Comparison of ENCODE assay signal across 33 cellular contexts in genomic region chr3:62363275-62363674, GRCh38. TPM values are rescaled to one million over a fixed set of nuclear protein-coding genes. Genes with fewer than 3 reads are reported as not detected.
"Had no signal": no experiment of that assay in that cellular context is flagged by ENCODE, and none has a peak within 500 bp of the region (broad histone marks: within the 10 kb centered on the region; RNA-seq: fewer than 3 reads in every experiment).

No MANE protein-coding gene starts in this region.

- H3K36me3 ChIP-seq: brain microvascular endothelial cell, esophagus squamous epithelium, pancreas, prostate gland, spleen, transverse colon had no signal

- ATAC-seq: activated CD8-positive, alpha-beta T cell treated with anti-CD3 and anti-CD28 coated beads for 36 hours; activated T-cell treated with anti-CD3 and anti-CD28 coated beads, Interleukin-2, amount 50 U/mL, for 4 hours; activated T-helper 17 cell treated with anti-CD3 and anti-CD28 coated beads, Interleukin-2, amount 50 U/mL, for 72 hours; left colon; pancreas; stimulated activated naive CD8-positive, alpha-beta T cell treated with anti-CD3 and anti-CD28 coated beads, Interleukin-15, Interleukin-2, amounts not matched to agents 100 U/mL and 50 U/mL, for 24 hours; T-helper 17 cell had no signal

- H3K4me1 ChIP-seq: pancreas, prostate gland, testis, transverse colon had no signal

- H3K27ac ChIP-seq: brain microvascular endothelial cell, esophagus squamous epithelium, pancreas, prostate gland, spleen, testis, transverse colon had no signal

- H3K9me3 ChIP-seq: esophagus squamous epithelium, pancreas, prostate gland, spleen, testis, transverse colon had no signal

- H3K4me3 ChIP-seq: esophagus squamous epithelium, pancreas, prostate gland, spleen, testis, transverse colon had no signal

- FAIRE-seq: astrocyte, frontal cortex, islet of Langerhans, pancreas had no signal

- DNase-seq: activated CD4-positive, alpha-beta T cell treated with anti-CD3 and anti-CD28 coated beads for 1 hour; activated CD4-positive, alpha-beta T cell treated with anti-CD3 and anti-CD28 coated beads, Interleukin-2, amount 50 U/mL, for 1 hour; activated CD8-positive, alpha-beta T cell treated with anti-CD3 and anti-CD28 coated beads for 36 hours; activated gamma-delta T cell treated with Interleukin-2 at 50 U/mL for 16 hours; activated naive CD4-positive, alpha-beta T cell treated with anti-CD3 and anti-CD28 coated beads, Interleukin-2, amount 50 U/mL, for 16 hours; activated T-cell treated with anti-CD3 and anti-CD28 coated beads, Interleukin-2, amount 50 U/mL, for 4 hours; amniotic stem cell; brain microvascular endothelial cell; caudate nucleus; endodermal cell; esophagus squamous epithelium; glutamatergic neuron; left colon; naive B cell; nucleus accumbens; pancreas; retina; spleen; stimulated activated naive CD8-positive, alpha-beta T cell treated with anti-CD3 and anti-CD28 coated beads, Interleukin-15, Interleukin-2, amounts not matched to agents 100 U/mL and 50 U/mL, for 24 hours; SW 1271; T-helper 17 cell; T1000; testis; transverse colon had no signal

- H3K27me3 ChIP-seq: testis had no signal

RNA-seq across cellular contexts. Expression of gene FEZF2, which starts 10.1 kb away (rescaled TPM):
- total RNA-seq: activated CD8-positive, alpha-beta T cell treated with anti-CD3 and anti-CD28 coated beads for 36 hours; activated T-cell treated with anti-CD3 and anti-CD28 coated beads, Interleukin-2, amount 50 U/mL, for 4 hours; activated T-helper 17 cell treated with anti-CD3 and anti-CD28 coated beads, Interleukin-2, amount 50 U/mL, for 72 hours; astrocyte; chondrocyte; endodermal cell; esophagus squamous epithelium; left colon; liver; mesothelial cell of epicardium; pancreas; spleen; T-helper 17 cell; testis; transverse colon; urinary bladder had no signal
- polyA plus RNA-seq: liver, spleen, urinary bladder had no signal
